ENCODE assay signal across 2 cellular contexts in genomic region chr18:52701219-52701935, GRCh38.
TF ChIP-seq lines count a peak whose summit lies in the region.

No MANE protein-coding gene starts in this region.

TF ChIP-seq in SK-N-SH, 30 proteins besides CTCF, POLR2A, EP300 and RAD21 (continued from another document):
- TF ChIP-seq TCF12 (IDR thresholded peaks at IDR 0.05) (no peak), JUND (IDR thresholded peaks at IDR 0.05) (no peak), FOSL2 (IDR thresholded peaks at IDR 0.05; ENCODE audit: borderline replicate concordance, low read depth) (no peak), NFIC (IDR thresholded peaks at IDR 0.05; ENCODE audit: borderline replicate concordance) (no peak), USF1 (IDR thresholded peaks at IDR 0.05; ENCODE audit: borderline replicate concordance, low read depth) (no peak), MXI1 (IDR thresholded peaks at IDR 0.05; ENCODE audit: low read depth, low read length) (no peak), EZH2phosphoT487 (IDR thresholded peaks at IDR 0.05; ENCODE audit: borderline replicate concordance, low read depth) (no peak), MEF2A (IDR thresholded peaks at IDR 0.05; ENCODE audit: borderline replicate concordance, low read depth) (no peak), RXRA (IDR thresholded peaks at IDR 0.05; ENCODE audit: borderline replicate concordance, low read depth) (no peak), NRF1 (IDR thresholded peaks at IDR 0.05; ENCODE audit: low read depth, low read length) (no peak), REST (IDR thresholded peaks at IDR 0.05; ENCODE audit: low read depth, low read length) (no peak)

TF ChIP-seq in SK-N-SH treated with all-trans-retinoic acid at 6 μM for 48 hours, 23 proteins besides CTCF, POLR2A, EP300 and RAD21 (continued from another document):
- TF ChIP-seq TSHZ2 (CRISPR knock-in tag; IDR thresholded peaks at IDR 0.05) (no peak), PPARA (CRISPR knock-in tag; IDR thresholded peaks at IDR 0.05; ENCODE audit: borderline replicate concordance) (no peak), SNAI2 (CRISPR knock-in tag; IDR thresholded peaks at IDR 0.05) (no peak), RARB (CRISPR knock-in tag; IDR thresholded peaks at IDR 0.05) (no peak)
- TF ChIP-seq, protein P1, sequence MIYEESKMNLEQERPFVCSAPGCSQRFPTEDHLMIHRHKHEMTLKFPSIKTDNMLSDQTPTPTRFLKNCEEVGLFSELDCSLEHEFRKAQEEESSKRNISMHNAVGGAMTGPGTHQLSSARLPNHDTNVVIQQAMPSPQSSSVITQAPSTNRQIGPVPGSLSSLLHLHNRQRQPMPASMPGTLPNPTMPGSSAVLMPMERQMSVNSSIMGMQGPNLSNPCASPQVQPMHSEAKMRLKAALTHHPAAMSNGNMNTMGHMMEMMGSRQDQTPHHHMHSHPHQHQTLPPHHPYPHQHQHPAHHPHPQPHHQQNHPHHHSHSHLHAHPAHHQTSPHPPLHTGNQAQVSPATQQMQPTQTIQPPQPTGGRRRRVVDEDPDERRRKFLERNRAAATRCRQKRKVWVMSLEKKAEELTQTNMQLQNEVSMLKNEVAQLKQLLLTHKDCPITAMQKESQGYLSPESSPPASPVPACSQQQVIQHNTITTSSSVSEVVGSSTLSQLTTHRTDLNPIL (CRISPR knock-in tag; IDR thresholded peaks at IDR 0.05; ENCODE audit: low read depth): no peak
